Comparison of ENCODE assay signal across 8 cellular contexts in genomic region chr2:8676915-8677645, GRCh38. TPM values are rescaled to one million over a fixed set of nuclear protein-coding genes. Genes with fewer than 3 reads are reported as not detected.
DNase-seq lines count a peak whose midpoint lies in the region; ATAC-seq, FAIRE-seq and TF ChIP-seq lines count a peak whose summit lies in the region.

No MANE protein-coding gene starts in this region.

- TF ChIP-seq CTCF in K562 (IDR thresholded peaks at IDR 0.05 in 2 of 3, conservative IDR thresholded peaks at IDR 0.05 in 1 of 3; ENCODE audit: insufficient read depth in 2 of 3, low read depth in 1 of 3, low read length in 3 of 3) (no peak), suprapubic skin (IDR thresholded peaks at IDR 0.05) (no peak)

- H3K4me3 ChIP-seq in K562 (peak overlapping the region; percentile 35; the same call in 1 of the 2 replicates), suprapubic skin (peak overlapping the region; percentile 54)

- peaks cover 26 to 37% of the 10 kb centered on the region in 2 experiments for H3K4me1 ChIP-seq in K562 (replicated peaks in 1 of 2; ENCODE audit: control insufficient read depth in 2 of 2, insufficient read depth in 2 of 2, low read length in 2 of 2)
- peaks cover 52% of the 10 kb centered on the region for H3K4me1 ChIP-seq in suprapubic skin

- peaks cover 50% of the 10 kb centered on the region for H3K27me3 Mint-ChIP-seq in stimulated activated naive CD8-positive, alpha-beta T cell treated with anti-CD3 and anti-CD28 coated beads, Interleukin-15, Interleukin-2, amounts not matched to agents 100 ng/mL and 50 ng/mL, for 24 hours

- H3K4me1 Mint-ChIP-seq in stimulated activated naive CD8-positive, alpha-beta T cell treated with anti-CD3 and anti-CD28 coated beads, Interleukin-15, Interleukin-2, amounts not matched to agents 100 ng/mL and 50 ng/mL, for 24 hours (ENCODE audit: low read depth) = peaks cover 39% of the 10 kb centered on the region

- DNase-seq in stimulated activated naive CD8-positive, alpha-beta T cell treated with anti-CD3 and anti-CD28 coated beads, Interleukin-15, Interleukin-2, amounts not matched to agents 100 U/mL and 50 U/mL, for 24 hours = no peak
- no peak for DNase-seq in K562 (ENCODE audit: extremely low read depth in 1 of 4, low spot score in 3 of 4)
- no peak for DNase-seq in left lobe of liver (ENCODE audit: low spot score)
- no peak for DNase-seq in suprapubic skin (ENCODE audit: low spot score in 2 of 2)
- DNase-seq in OCI-M2 (lab: John Stamatoyannopoulos, UW; ENCODE audit: unreplicated experiment) = no peak

- no peaks in the 10 kb centered on the region for H3K27me3 ChIP-seq in K562 (ENCODE audit: control insufficient read depth in 2 of 2, insufficient read depth in 2 of 2, low read length in 2 of 2)
- H3K27me3 ChIP-seq in suprapubic skin = no peaks in the 10 kb centered on the region

- TF ChIP-seq EP300 in K562 (IDR thresholded peaks at IDR 0.05; ENCODE audit: low read length) = no peak
- TF ChIP-seq EP300 in suprapubic skin (IDR thresholded peaks at IDR 0.05) = no peak

- no peak overlapping the region for H3K27ac Mint-ChIP-seq in stimulated activated naive CD8-positive, alpha-beta T cell treated with anti-CD3 and anti-CD28 coated beads, Interleukin-15, Interleukin-2, amounts not matched to agents 100 ng/mL and 50 ng/mL, for 24 hours

- H3K27ac ChIP-seq in K562 (ENCODE audit: extremely low read depth, low read depth, low read length) (peak overlapping the region; percentile 88), suprapubic skin (peak overlapping the region; percentile 96)

- FAIRE-seq in K562 (lab: Jason Lieb, UNC) = no peak

- peaks cover 12% of the 10 kb centered on the region for H3K9me3 Mint-ChIP-seq in stimulated activated naive CD8-positive, alpha-beta T cell treated with anti-CD3 and anti-CD28 coated beads, Interleukin-15, Interleukin-2, amounts not matched to agents 100 ng/mL and 50 ng/mL, for 24 hours

- CTCF ChIA-PET in K562 (lab: Yijun Ruan, JAX; ENCODE audit: low intra/inter-chr PET ratio) = no interaction called here

- TF ChIP-seq RAD21 in K562 (CRISPR knock-in tag; conservative IDR thresholded peaks at IDR 0.05 in 1 of 2, IDR thresholded peaks at IDR 0.05 in 1 of 2) = no peak

- no peaks in the 10 kb centered on the region for H3K9me1 ChIP-seq in K562 (ENCODE audit: control insufficient read depth, insufficient read depth, low read length)

- POLR2A ChIA-PET in K562 (lab: Yijun Ruan, JAX) = interaction anchor here (0.7 to 2.1 kb wide), 4 partner anchors 7 to 157 kb away, joined by 3 to 8 read pairs (median 4); no protein-coding TSS in a partner anchor

- peak overlapping the region; percentile 63 for H2AFZ ChIP-seq in K562 (ENCODE audit: low read depth, low read length)

- H4K20me1 ChIP-seq in K562 (replicated peaks; ENCODE audit: control insufficient read depth, insufficient read depth, low read length) = peaks cover 2% of the 10 kb centered on the region

- intact Hi-C loops in K562 (cut with micrococcal nuclease) = loop anchor here (5.0 kb wide), 1 partner anchor 1785 kb away; no protein-coding TSS in a partner anchor

- peak overlapping the region; percentile 21 to 44 for H3K9ac ChIP-seq in K562 (ENCODE audit: insufficient read depth in 1 of 2, low read depth in 2 of 2, low read length in 2 of 2)

- 57% methylated on average over 15 of the region's 35 CpGs for WGBS in K562 (ENCODE audit: insufficient coverage, low coverage, missing lambda C conversion rate)
- 7% methylated on average over 35 of the region's 35 CpGs for WGBS in suprapubic skin

- H3K36me3 ChIP-seq in K562 (ENCODE audit: control insufficient read depth, insufficient read depth, low read length) (no peaks in the 10 kb centered on the region), suprapubic skin (no peaks in the 10 kb centered on the region)

- peaks cover 6% of the 10 kb centered on the region for H3K79me2 ChIP-seq in K562 (ENCODE audit: control insufficient read depth, insufficient read depth, low read length)

- in situ Hi-C loops in K562 (cut with MboI) = loop anchor here (25.0 kb wide), 2 partner anchors 665 to 1590 kb away; no protein-coding TSS in a partner anchor

- H3K9me3 ChIP-seq in K562 (replicated peaks; ENCODE audit: control insufficient read depth, insufficient read depth, low read depth, low read length) = no peaks in the 10 kb centered on the region; the same call in none of the 2 replicates
- H3K9me3 ChIP-seq in suprapubic skin = peaks cover 5% of the 10 kb centered on the region

- H3K36me3 Mint-ChIP-seq in stimulated activated naive CD8-positive, alpha-beta T cell treated with anti-CD3 and anti-CD28 coated beads, Interleukin-15, Interleukin-2, amounts not matched to agents 100 ng/mL and 50 ng/mL, for 24 hours (ENCODE audit: low read depth) = peaks cover 18% of the 10 kb centered on the region

- no peak for ATAC-seq in stimulated activated naive CD8-positive, alpha-beta T cell treated with anti-CD3 and anti-CD28 coated beads, Interleukin-15, Interleukin-2, amounts not matched to agents 100 U/mL and 50 U/mL, for 24 hours
- ATAC-seq in K562 = no peak
- ATAC-seq in left lobe of liver = peak; percentile 0
- no peak for ATAC-seq in GM18868 (IDR thresholded peaks at IDR 0.05; ENCODE audit: unreplicated experiment)
- ATAC-seq in GM18909 (IDR thresholded peaks at IDR 0.05; ENCODE audit: poor library complexity, unreplicated experiment) = no peak

- BruUV-seq in K562 (replicated peaks; lab: Mats Ljungman, UMichigan) = no TSS peak

- TF ChIP-seq POLR2A in K562 (conservative IDR thresholded peaks at IDR 0.05) = no peak
- no peak for TF ChIP-seq POLR2A in suprapubic skin (IDR thresholded peaks at IDR 0.05)

- peak overlapping the region; percentile 89 for H3K4me2 ChIP-seq in K562 (ENCODE audit: insufficient read depth, low read length)

- peak overlapping the region; percentile 83 for H3K4me3 Mint-ChIP-seq in stimulated activated naive CD8-positive, alpha-beta T cell treated with anti-CD3 and anti-CD28 coated beads, Interleukin-15, Interleukin-2, amounts not matched to agents 100 ng/mL and 50 ng/mL, for 24 hours

TF ChIP-seq in K562, 482 proteins besides CTCF, POLR2A, EP300 and RAD21 (continues in another document):
- TF ChIP-seq ZBTB9 (CRISPR knock-in tag; IDR thresholded peaks at IDR 0.05) = no peak
- no peak for TF ChIP-seq ZNF347 (CRISPR knock-in tag; IDR thresholded peaks at IDR 0.05; ENCODE audit: low read depth)
- no peak for TF ChIP-seq CLOCK (CRISPR knock-in tag; IDR thresholded peaks at IDR 0.05; ENCODE audit: borderline replicate concordance)

RNA-seq across cellular contexts. Expression of gene ID2, which starts 4.8 kb away (rescaled TPM):
- total RNA-seq in K562 (2011; cell fraction: chromatin; rRNA removed; ENCODE audit: low replicate concordance) = 13.4 and 28.3 TPM in 2 replicates
- total RNA-seq in K562 (2011; cell fraction: nucleolus; rRNA removed) = 27.2 and 33.5 TPM in 2 replicates
- total RNA-seq in K562 (2011; cell fraction: nucleoplasm; rRNA removed) = 24.2 and 26.6 TPM in 2 replicates
- total RNA-seq in K562 (2014; rRNA removed) (11.3 and 16.6 TPM in 2 replicates), K562 (2014; rRNA removed; fragmentation: Illumina TruSeq; extraction: Trizol) (9.3 and 11.0 TPM in 2 replicates), K562 (2015; rRNA removed; fragmentation: Illumina TruSeq; extraction: Trizol) (6.2 and 8.0 TPM in 2 replicates), K562 (2021) (8.3 and 11.1 TPM in 2 replicates), left lobe of liver (121 TPM), suprapubic skin (100 to 1,000 TPM; 179 to 249 (median 211) TPM)
- polyA plus RNA-seq in K562 (2011; rRNA removed) (16.7 and 29.0 TPM in 2 replicates), K562 (2014; fragmentation: Illumina TruSeq; extraction: Trizol) (14.9 and 20.5 TPM in 2 replicates), K562 (2014; fragmentation: Nextera tagmentation; extraction: Ambion mirVana) (10 to 100 TPM; 17.4 to 23.1 TPM), K562 (2014; rRNA removed) (28.8 and 35.7 TPM in 2 replicates)
- 22.2 and 66.4 TPM in 2 replicates for polyA plus RNA-seq in K562 (2011; cell fraction: cytosol; rRNA removed)
- 29.5 and 79.3 TPM in 2 replicates for polyA plus RNA-seq in K562 (2011; cell fraction: nucleus; rRNA removed)
- polyA plus RNA-seq in K562 (2012) = 20.6 and 22.3 TPM in 2 replicates
- polyA minus RNA-seq in K562 (2011; rRNA and poly(A)+ RNA removed) = 8.8 and 21.6 TPM in 2 replicates
- 6.0 and 9.3 TPM in 2 replicates for polyA minus RNA-seq in K562 (2011; cell fraction: cytosol; rRNA and poly(A)+ RNA removed)
- 38.2 and 39.5 TPM in 2 replicates for polyA minus RNA-seq in K562 (2011; cell fraction: nucleus; rRNA and poly(A)+ RNA removed)
